ENCODE assay signal across 11 cellular contexts in the genomic region with DNA sequence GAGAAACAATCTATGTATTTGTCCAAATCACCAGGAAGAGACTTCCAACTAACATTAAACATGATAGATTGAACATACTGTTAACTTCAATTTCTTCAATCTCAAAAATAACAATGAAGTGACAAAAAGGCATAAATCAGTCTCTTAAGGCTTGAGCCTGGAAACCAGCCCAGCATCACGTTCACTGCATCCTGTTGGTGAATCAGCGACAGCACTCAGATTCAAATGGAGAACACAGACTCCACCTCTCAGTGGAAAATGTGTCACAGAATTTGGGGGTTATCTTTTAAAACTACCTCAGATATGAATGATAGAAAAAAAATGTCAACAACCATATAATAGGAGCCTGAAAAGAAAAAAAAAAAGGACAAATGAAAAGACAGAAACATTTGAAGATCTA.
DNase-seq lines count a peak whose midpoint lies in the region; ATAC-seq and TF ChIP-seq lines count a peak whose summit lies in the region.
"Had no signal": no experiment of that assay in that cellular context is flagged by ENCODE, and none has a peak within 500 bp of the region (broad histone marks: within the 10 kb centered on the region; RNA-seq: fewer than 3 reads in every experiment).

No MANE protein-coding gene starts in this region.

- in situ Hi-C loops in SK-MEL-5 (cut with HindIII; ENCODE audit: low pct_unique_long_range_greater_than_20kb, low sequenced_read_pairs), result no loop called here

- H3K4me1 ChIP-seq in fibroblast of lung (ENCODE audit: control insufficient read depth, extremely low read depth, insufficient read depth, low read length), result peaks cover 12% of the 10 kb centered on the region

- no peak overlapping the region for H3K4me2 ChIP-seq in fibroblast of lung (ENCODE audit: extremely low read depth, insufficient read depth, low read length)

- no peak overlapping the region for H3K9ac ChIP-seq in fibroblast of lung (ENCODE audit: insufficient read depth, low read length)

- no peak overlapping the region for H3K27ac ChIP-seq in fibroblast of lung (ENCODE audit: insufficient read depth, low read length)

- no peak for TF ChIP-seq CTCF in fibroblast of lung (conservative IDR thresholded peaks at IDR 0.05 in 1 of 2, IDR thresholded peaks at IDR 0.05 in 1 of 2; ENCODE audit: low read depth in 1 of 2, low read length in 2 of 2)

- H3K36me3 ChIP-seq in fibroblast of lung (ENCODE audit: control insufficient read depth, insufficient read depth, low read length) (no peaks in the 10 kb centered on the region), H7 (replicated peaks; ENCODE audit: control insufficient read depth, insufficient read depth, low read length) (no peaks in the 10 kb centered on the region)

- H3K27me3 ChIP-seq in fibroblast of lung (ENCODE audit: control insufficient read depth, insufficient read depth, low read length), result no peaks in the 10 kb centered on the region
- no peaks in the 10 kb centered on the region for H3K27me3 ChIP-seq in H7 (ENCODE audit: control insufficient read depth, insufficient read depth, low read length)

- H3K4me3 ChIP-seq in fibroblast of lung (replicated peaks in 1 of 4; ENCODE audit: control extremely low read depth in 1 of 4, insufficient read depth in 1 of 4, low read depth in 3 of 4, low read length in 4 of 4) (no peak overlapping the region), H7 (ENCODE audit: insufficient read depth, low read depth, low read length) (no peak overlapping the region)

- no peak overlapping the region for H2AFZ ChIP-seq in fibroblast of lung (ENCODE audit: low read length)

- no peaks in the 10 kb centered on the region for H4K20me1 ChIP-seq in fibroblast of lung (ENCODE audit: control insufficient read depth, extremely low read depth, insufficient read depth, low read length)

- peak; percentile 87 for DNase-seq in A172 (ENCODE audit: low spot score)
- peak; percentile 58 for DNase-seq in Daoy (ENCODE audit: low read depth)
- DNase-seq in SK-MEL-5 (ENCODE audit: low read depth, low spot score), result peak; percentile 9
- DNase-seq in fibroblast of lung (ENCODE audit: low read depth in 2 of 2), result peak; percentile 65 to 84
- DNase-seq in SHP77 (lab: John Stamatoyannopoulos, UW), result no peak
- DNase-seq in H7, result no peak
- DNase-seq: cerebellar nuclear complex, COR-L47, SIG-M5 had no signal

- no peak for ATAC-seq in GM18870 (IDR thresholded peaks at IDR 0.05; ENCODE audit: unreplicated experiment)
- no peak for ATAC-seq in HG03565 (IDR thresholded peaks at IDR 0.05; ENCODE audit: unreplicated experiment)

- no peaks in the 10 kb centered on the region for H3K79me2 ChIP-seq in fibroblast of lung (ENCODE audit: control insufficient read depth, insufficient read depth, low read length)

- no peaks in the 10 kb centered on the region for H3K9me3 ChIP-seq in fibroblast of lung (ENCODE audit: control insufficient read depth, insufficient read depth, low read depth, low read length)

Comparison
In these comparisons a context has a peak if more than half of its experiments do, and no peak if none do; other contexts are left out.
1. DNase-seq: peak in A172 (single experiment), Daoy (single experiment), SK-MEL-5 (single experiment) and fibroblast of lung (2 of 2); none in SHP77 (0 of 2) and H7 (single experiment).